Comparison of ENCODE assay signal across 27 cellular contexts in the genomic region with DNA sequence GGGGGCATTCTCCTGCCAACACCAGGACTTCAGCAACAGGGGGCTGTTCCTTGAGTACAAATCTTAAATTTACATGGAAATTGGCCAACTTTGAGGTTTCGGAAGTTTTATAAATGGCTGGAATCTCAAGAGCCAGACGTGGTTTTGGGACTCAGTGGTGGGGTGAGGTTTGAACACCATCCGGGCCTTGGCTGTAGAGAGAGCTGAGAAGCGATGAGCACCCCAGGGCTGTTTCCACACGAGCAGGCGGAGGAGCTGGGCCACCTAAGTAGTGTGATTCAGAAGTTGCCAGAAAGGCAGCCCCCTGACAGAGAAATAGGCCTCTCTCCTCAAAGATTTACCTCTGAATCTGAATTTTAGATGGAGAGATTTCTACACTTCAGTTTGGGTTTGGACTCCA.
"Had no signal": no experiment of that assay in that cellular context is flagged by ENCODE, and none has a peak within 500 bp of the region (broad histone marks: within the 10 kb centered on the region; RNA-seq: fewer than 3 reads in every experiment).

No MANE protein-coding gene starts in this region.

- H3K27ac Mint-ChIP-seq: mesothelial cell of epicardium; naive thymus-derived CD4-positive, alpha-beta T cell; nephron progenitor cell; stimulated activated naive B cell treated with anti-CD40 and anti-IgM and Interleukin-4, amounts not matched to agents 10 μg/mL and 1 μg/mL and 100 μg/mL, for 72 hours; stimulated activated naive CD8-positive, alpha-beta T cell treated with anti-CD3 and anti-CD28 coated beads, Interleukin-15, Interleukin-2, amounts not matched to agents 100 ng/mL and 50 ng/mL, for 24 hours had no signal

- DNase-seq: dermis blood vessel endothelial cell; effector memory CD4-positive, alpha-beta T cell; foreskin keratinocyte; heart left ventricle; hippocampal formation; left colon; left ventricle myocardium superior; mesenchymal stem cell; mucosa of descending colon; naive thymus-derived CD4-positive, alpha-beta T cell; nephron progenitor cell; nucleus accumbens; posterior cingulate gyrus; retina; right lobe of liver; small intestine; stimulated activated CD4-positive, alpha-beta T cell treated with anti-CD3 and anti-CD28 coated beads, Interleukin-15, amount 100 ng/mL, for 24 hours; stimulated activated CD4-positive, alpha-beta T cell treated with anti-CD3 and anti-CD28 coated beads, Interleukin-2, amount 100 ng/mL, for 48 hours; stimulated activated naive B cell treated with anti-CD40 and anti-IgM and Interleukin-4, amounts not matched to agents 10 μg/mL and 1 μg/mL and 100 μg/mL, for 72 hours; transverse colon had no signal

- H3K27me3 ChIP-seq: esophagus muscularis mucosa, foreskin keratinocyte, gastroesophageal sphincter, heart left ventricle, right lobe of liver, suprapubic skin, transverse colon, vagina had no signal

- H3K4me3 Mint-ChIP-seq: mesothelial cell of epicardium; naive thymus-derived CD4-positive, alpha-beta T cell; nephron progenitor cell; stimulated activated naive B cell treated with anti-CD40 and anti-IgM and Interleukin-4, amounts not matched to agents 10 μg/mL and 1 μg/mL and 100 μg/mL, for 72 hours; stimulated activated naive CD8-positive, alpha-beta T cell treated with anti-CD3 and anti-CD28 coated beads, Interleukin-15, Interleukin-2, amounts not matched to agents 100 ng/mL and 50 ng/mL, for 24 hours had no signal

- H3K27ac ChIP-seq: coronary artery, esophagus muscularis mucosa, foreskin keratinocyte, gastroesophageal sphincter, heart left ventricle, right lobe of liver, suprapubic skin, transverse colon, vagina had no signal

- H3K9me3 Mint-ChIP-seq: mesothelial cell of epicardium; naive thymus-derived CD4-positive, alpha-beta T cell; nephron progenitor cell; stimulated activated naive B cell treated with anti-CD40 and anti-IgM and Interleukin-4, amounts not matched to agents 10 μg/mL and 1 μg/mL and 100 μg/mL, for 72 hours; stimulated activated naive CD8-positive, alpha-beta T cell treated with anti-CD3 and anti-CD28 coated beads, Interleukin-15, Interleukin-2, amounts not matched to agents 100 ng/mL and 50 ng/mL, for 24 hours had no signal

- H3K4me3 ChIP-seq: coronary artery, esophagus muscularis mucosa, gastroesophageal sphincter, heart left ventricle, mucosa of descending colon, right lobe of liver, suprapubic skin, transverse colon, vagina had no signal

- H3K9me3 ChIP-seq: esophagus muscularis mucosa, gastroesophageal sphincter, heart left ventricle, mucosa of descending colon, right lobe of liver, suprapubic skin, transverse colon, vagina had no signal

- H3K4me1 Mint-ChIP-seq: naive thymus-derived CD4-positive, alpha-beta T cell; stimulated activated naive B cell treated with anti-CD40 and anti-IgM and Interleukin-4, amounts not matched to agents 10 μg/mL and 1 μg/mL and 100 μg/mL, for 72 hours had no signal

- H3K36me3 Mint-ChIP-seq: mesothelial cell of epicardium; naive thymus-derived CD4-positive, alpha-beta T cell; stimulated activated naive B cell treated with anti-CD40 and anti-IgM and Interleukin-4, amounts not matched to agents 10 μg/mL and 1 μg/mL and 100 μg/mL, for 72 hours had no signal

- H3K27me3 Mint-ChIP-seq: stimulated activated naive CD8-positive, alpha-beta T cell treated with anti-CD3 and anti-CD28 coated beads, Interleukin-15, Interleukin-2, amounts not matched to agents 100 ng/mL and 50 ng/mL, for 24 hours had no signal

- H3K36me3 ChIP-seq: esophagus muscularis mucosa, gastroesophageal sphincter, heart left ventricle, right lobe of liver, suprapubic skin, transverse colon, vagina had no signal

- H3K4me1 ChIP-seq: esophagus muscularis mucosa, foreskin keratinocyte, gastroesophageal sphincter, heart left ventricle, right lobe of liver, suprapubic skin, transverse colon, vagina had no signal
